Comparison of ENCODE assay signal across 8 cellular contexts in genomic region chr5:135977375-135977928, GRCh38.
DNase-seq lines count a peak whose midpoint lies in the region; TF ChIP-seq lines count a peak whose summit lies in the region.

No MANE protein-coding gene starts in this region.

- intact Hi-C loops in head of caudate nucleus (cut with DNase I): loop anchor here (2.0 kb wide), 1 partner anchor 65 kb away; no protein-coding TSS in a partner anchor

- DNase-seq in activated CD4-positive, alpha-beta T cell treated with anti-CD3 and anti-CD28 coated beads for 24 hours (ENCODE audit: low read depth in 2 of 2): peak; percentile 16 to 29
- DNase-seq in activated CD4-positive, alpha-beta T cell treated with anti-CD3 and anti-CD28 coated beads for 1 hour: no peak
- DNase-seq in activated CD8-positive, alpha-beta memory T cell treated with anti-CD3 and anti-CD28 coated beads, Interleukin-2, amount 50 U/mL, for 48 hours: peak; percentile 83
- DNase-seq in head of caudate nucleus: peak in 41 of 42 donors; percentile 12 to 79 (median 51)
- DNase-seq in retina: peak; percentile 83
- no peak for DNase-seq in amniotic stem cell (lab: John Stamatoyannopoulos, UW)
- no peak for DNase-seq in NK-92 (lab: John Stamatoyannopoulos, UW; ENCODE audit: unreplicated experiment)

- peak; percentile 47 for TF ChIP-seq CTCF in LNCAP (IDR thresholded peaks at IDR 0.05)

Comparison
In these comparisons a context has a peak if more than half of its experiments do, and no peak if none do; other contexts are left out.
1. DNase-seq: peak in activated CD4-positive, alpha-beta T cell treated with anti-CD3 and anti-CD28 coated beads for 24 hours (2 of 2), activated CD8-positive, alpha-beta memory T cell treated with anti-CD3 and anti-CD28 coated beads, Interleukin-2, amount 50 U/mL, for 48 hours (single experiment), head of caudate nucleus (41 of 42) and retina (single experiment); none in activated CD4-positive, alpha-beta T cell treated with anti-CD3 and anti-CD28 coated beads for 1 hour (single experiment), amniotic stem cell (single experiment) and NK-92 (single experiment).